ENCODE assay signal across 9 cellular contexts in the genomic region with DNA sequence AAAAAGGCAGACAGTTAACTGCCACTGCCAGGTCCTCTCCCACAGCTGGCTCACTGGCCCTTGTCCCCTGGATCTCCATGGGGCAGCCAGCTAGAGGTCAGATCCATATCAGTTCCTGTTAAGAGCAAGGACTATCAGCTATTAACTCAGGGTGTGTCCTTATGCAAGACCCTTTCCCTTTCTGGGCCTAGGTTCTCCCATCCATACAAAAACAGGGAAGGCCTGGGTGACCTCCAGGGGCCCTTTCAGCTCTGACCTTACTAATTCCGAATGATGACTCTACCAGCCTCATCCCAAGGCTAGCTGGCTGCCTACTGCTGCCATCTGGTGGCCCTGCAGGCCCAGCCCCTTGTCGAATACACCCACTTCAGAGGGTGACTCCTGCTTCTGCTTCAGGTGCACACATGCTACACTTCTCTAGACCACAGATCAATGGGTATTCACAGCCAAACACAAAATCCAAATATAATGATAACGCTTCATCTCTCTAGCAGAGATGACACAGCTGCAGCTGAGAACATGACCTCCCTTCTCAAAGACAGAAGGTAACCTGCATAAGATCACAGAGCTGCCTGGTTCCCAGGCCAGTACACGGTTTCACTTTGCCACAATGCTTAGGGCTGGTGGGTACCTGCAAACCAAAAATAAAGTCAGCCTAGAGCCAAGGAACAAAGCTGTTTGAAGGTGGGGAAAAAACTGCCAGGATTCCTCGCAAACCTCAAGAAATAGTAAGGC. TPM values are rescaled to one million over a fixed set of nuclear protein-coding genes. Genes with fewer than 3 reads are reported as not detected.
DNase-seq lines count a peak whose midpoint lies in the region; ATAC-seq and TF ChIP-seq lines count a peak whose summit lies in the region.
"Had no signal": no experiment of that assay in that cellular context is flagged by ENCODE, and none has a peak within 500 bp of the region (broad histone marks: within the 10 kb centered on the region; RNA-seq: fewer than 3 reads in every experiment).

No MANE protein-coding gene starts in this region.

- no peak overlapping the region for H3K4me3 ChIP-seq in epithelial cell of proximal tubule (ENCODE audit: low read depth, low read length)

- no peaks in the 10 kb centered on the region for H3K4me1 Mint-ChIP-seq in nephron progenitor cell

- peak; percentile 12 for DNase-seq in activated T-cell treated with anti-CD3 and anti-CD28 coated beads for 48 hours (ENCODE audit: low read depth)
- no peak for DNase-seq in activated T-cell treated with anti-CD3 and anti-CD28 coated beads for 4 hours
- peak; percentile 10 for DNase-seq in KG1 (lab: John Stamatoyannopoulos, UW)
- peak; percentile 13 for DNase-seq in SKM-1 treated with dmso at 0.1 percent for 144 hours (lab: John Stamatoyannopoulos, UW; ENCODE audit: unreplicated experiment)
- DNase-seq in epithelial cell of proximal tubule (ENCODE audit: low read depth) = no peak
- peak; percentile 68 for DNase-seq in nephron progenitor cell

- ATAC-seq in GM18517 (IDR thresholded peaks at IDR 0.05; ENCODE audit: unreplicated experiment) (no peak), HG03097 (IDR thresholded peaks at IDR 0.05; ENCODE audit: low FRiP score, unreplicated experiment) (no peak)

- H3K36me3 Mint-ChIP-seq in nephron progenitor cell (ENCODE audit: low read depth) = peaks cover 8% of the 10 kb centered on the region

- H3K27ac Mint-ChIP-seq in nephron progenitor cell = no peak overlapping the region

- TF ChIP-seq CTCF in epithelial cell of proximal tubule (conservative IDR thresholded peaks at IDR 0.05; ENCODE audit: low read depth, low read length) = peak; percentile 90
- TF ChIP-seq CTCF in nephron progenitor cell (IDR thresholded peaks at IDR 0.05) = peak; percentile 71

- H3K9me3 Mint-ChIP-seq in nephron progenitor cell = no peaks in the 10 kb centered on the region
- H3K9me3 Mint-ChIP-seq: central memory CD8-positive, alpha-beta T cell had no signal

- no peak overlapping the region for H3K4me3 Mint-ChIP-seq in nephron progenitor cell
- H3K4me3 Mint-ChIP-seq: central memory CD8-positive, alpha-beta T cell had no signal

- H3K27me3 Mint-ChIP-seq in nephron progenitor cell (ENCODE audit: low read depth, poor library complexity) = no peaks in the 10 kb centered on the region
- H3K27me3 Mint-ChIP-seq: central memory CD8-positive, alpha-beta T cell had no signal

RNA-seq across cellular contexts. Expression of gene SERGEF, which starts 34.1 kb away (rescaled TPM):
- 22.4 and 30.6 TPM in 2 replicates for total RNA-seq in epithelial cell of proximal tubule

Comparison
In these comparisons a context has a peak if more than half of its experiments do, and no peak if none do; other contexts are left out.
1. DNase-seq: peak in activated T-cell treated with anti-CD3 and anti-CD28 coated beads for 48 hours (single experiment), KG1 (single experiment), SKM-1 treated with dmso at 0.1 percent for 144 hours (single experiment) and nephron progenitor cell (single experiment); none in activated T-cell treated with anti-CD3 and anti-CD28 coated beads for 4 hours (single experiment) and epithelial cell of proximal tubule (single experiment).